14 cellular contexts compared by ENCODE assay signal in the genomic region with DNA sequence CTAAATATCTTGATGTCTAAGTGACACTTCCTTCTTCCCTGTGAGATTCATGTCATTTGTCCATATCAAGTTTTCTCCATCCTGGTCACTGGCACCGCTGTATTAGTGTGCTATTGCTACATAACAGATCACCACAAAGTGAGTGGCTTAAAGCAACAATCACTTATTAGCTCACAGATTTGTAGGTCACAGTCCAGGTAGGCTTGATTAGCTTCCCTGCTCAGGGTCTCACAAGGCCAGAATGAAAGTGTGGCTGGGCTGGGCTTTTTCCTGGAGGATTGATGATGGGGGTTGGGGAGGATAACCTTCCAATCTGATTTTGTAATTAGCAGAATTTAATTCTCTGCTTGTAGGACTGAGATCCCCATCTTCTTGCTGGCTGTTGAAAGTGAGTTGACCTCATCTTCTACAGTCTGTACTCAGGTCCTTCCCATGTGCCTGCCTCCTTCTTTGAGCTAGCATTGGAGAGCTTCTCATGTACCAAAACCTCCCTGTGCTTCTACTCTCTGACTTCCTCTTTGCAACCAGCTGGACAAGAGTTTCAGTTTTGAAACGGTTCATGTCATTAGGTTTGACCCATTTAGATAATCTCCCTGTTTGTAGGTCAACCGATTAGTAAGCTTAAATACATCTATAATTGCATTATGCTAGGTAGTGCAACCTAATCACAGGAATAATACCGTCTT.
A peak's percentile ranks its signal among the peaks of the same experiment; 100 is the strongest.
DNase-seq lines count a peak whose midpoint lies in the region; ATAC-seq and TF ChIP-seq lines count a peak whose summit lies in the region.
"Had no signal": no experiment of that assay in that cellular context is flagged by ENCODE, and none has a peak within 500 bp of the region (broad histone marks: within the 10 kb centered on the region; RNA-seq: fewer than 3 reads in every experiment).

No MANE protein-coding gene starts in this region.

- DNase-seq in WTC11 (ENCODE audit: low spot score) (no peak), NCI-H1930 (lab: John Stamatoyannopoulos, UW) (no peak), neural progenitor cell (ENCODE audit: low spot score) (no peak), LoVo (ENCODE audit: low spot score) (no peak)
- DNase-seq: head of caudate nucleus, mesenchymal stem cell, NCI-H774, SW 1271, tibial artery had no signal

- no peaks in the 10 kb centered on the region for H3K4me1 ChIP-seq in neural progenitor cell
- H3K4me1 ChIP-seq: prostate gland, tibial artery had no signal

- no peak for TF ChIP-seq CTCF in WTC11 (IDR thresholded peaks at IDR 0.05)
- no peak for TF ChIP-seq CTCF in neural progenitor cell (IDR thresholded peaks at IDR 0.05)

- POLR2A ChIA-PET in WTC11 (lab: Charles Lee), result no interaction called here

- no peak overlapping the region for H3K4me2 ChIP-seq in neural progenitor cell

- H3K9ac ChIP-seq in neural progenitor cell, result no peak overlapping the region

- H3K4me3 Mint-ChIP-seq in WTC11 (no peak overlapping the region), neural progenitor cell (no peak overlapping the region)

- H3K27me3 Mint-ChIP-seq in WTC11 (ENCODE audit: low read depth) (no peaks in the 10 kb centered on the region), neural progenitor cell (ENCODE audit: insufficient read depth, low read depth) (no peaks in the 10 kb centered on the region)

- ATAC-seq in GM18498 (IDR thresholded peaks at IDR 0.05; ENCODE audit: unreplicated experiment) (peak; percentile 86), GM19397 (IDR thresholded peaks at IDR 0.05; ENCODE audit: unreplicated experiment) (peak; percentile 97), HG02840 (IDR thresholded peaks at IDR 0.05; ENCODE audit: low FRiP score, unreplicated experiment) (peak; percentile 88), HG03520 (IDR thresholded peaks at IDR 0.05; ENCODE audit: unreplicated experiment) (peak; percentile 70), WTC11 (no peak)

- H3K4me3 ChIP-seq in neural progenitor cell, result no peak overlapping the region
- H3K4me3 ChIP-seq: prostate gland, tibial artery had no signal

- no peaks in the 10 kb centered on the region for H4K20me1 ChIP-seq in neural progenitor cell (ENCODE audit: low read depth)

- H3K27ac ChIP-seq in neural progenitor cell, result no peak overlapping the region
- H3K27ac ChIP-seq: prostate gland, tibial artery had no signal

- H3K9me3 Mint-ChIP-seq in WTC11, result 0 out of 2 replicates have a peak, but pooled peaks cover 3% of the 10 kb centered on the region
- no peaks in the 10 kb centered on the region for H3K9me3 Mint-ChIP-seq in neural progenitor cell

- peaks cover 12% of the 10 kb centered on the region for H3K4me1 Mint-ChIP-seq in WTC11
- no peaks in the 10 kb centered on the region for H3K4me1 Mint-ChIP-seq in neural progenitor cell

- H3F3A ChIP-seq in neural progenitor cell (ENCODE audit: low read depth), result no peaks in the 10 kb centered on the region

- no peak overlapping the region for H2AFZ ChIP-seq in neural progenitor cell (replicated peaks)

- H3K9me3 ChIP-seq in neural progenitor cell (ENCODE audit: low read depth), result no peaks in the 10 kb centered on the region
- H3K9me3 ChIP-seq: prostate gland, tibial artery had no signal

- H3K27ac Mint-ChIP-seq in WTC11 (no peak overlapping the region), neural progenitor cell (no peak overlapping the region)

- no peaks in the 10 kb centered on the region for H3K36me3 Mint-ChIP-seq in WTC11
- H3K36me3 Mint-ChIP-seq in neural progenitor cell, result no peaks in the 10 kb centered on the region

- CTCF ChIA-PET in WTC11 (lab: Charles Lee), result no interaction called here

- no peaks in the 10 kb centered on the region for H3K36me3 ChIP-seq in neural progenitor cell
- H3K36me3 ChIP-seq: prostate gland, tibial artery had no signal

- H3K27me3 ChIP-seq in neural progenitor cell, result no peaks in the 10 kb centered on the region
- H3K27me3 ChIP-seq: tibial artery had no signal

- H3K79me2 ChIP-seq in neural progenitor cell (ENCODE audit: low read depth), result no peaks in the 10 kb centered on the region

TF ChIP-seq in WTC11, 78 proteins besides CTCF, POLR2A, EP300 and RAD21:
- TF ChIP-seq ZNF138 (CRISPR knock-in tag; conservative IDR thresholded peaks at IDR 0.05) (no peak), IRF2 (CRISPR knock-in tag; IDR thresholded peaks at IDR 0.05; ENCODE audit: borderline replicate concordance, low read depth) (no peak), NR3C1 (CRISPR knock-in tag; conservative IDR thresholded peaks at IDR 0.05; ENCODE audit: low read depth) (no peak), MXD4 (CRISPR knock-in tag; IDR thresholded peaks at IDR 0.05; ENCODE audit: borderline replicate concordance) (no peak), CREB1 (CRISPR knock-in tag; IDR thresholded peaks at IDR 0.05) (no peak), GABPB1 (CRISPR knock-in tag; IDR thresholded peaks at IDR 0.05) (no peak), EMX1 (CRISPR knock-in tag; IDR thresholded peaks at IDR 0.05) (no peak), ZSCAN18 (CRISPR knock-in tag; IDR thresholded peaks at IDR 0.05) (no peak), TCF7 (CRISPR knock-in tag; IDR thresholded peaks at IDR 0.05; ENCODE audit: low read depth) (no peak), ZNF121 (CRISPR knock-in tag; IDR thresholded peaks at IDR 0.05) (no peak), KAT7 (CRISPR knock-in tag; IDR thresholded peaks at IDR 0.05; ENCODE audit: borderline replicate concordance) (no peak), CREM (CRISPR knock-in tag; IDR thresholded peaks at IDR 0.05) (no peak), JUN (CRISPR knock-in tag; IDR thresholded peaks at IDR 0.05) (no peak)
- TF ChIP-seq, protein P1, sequence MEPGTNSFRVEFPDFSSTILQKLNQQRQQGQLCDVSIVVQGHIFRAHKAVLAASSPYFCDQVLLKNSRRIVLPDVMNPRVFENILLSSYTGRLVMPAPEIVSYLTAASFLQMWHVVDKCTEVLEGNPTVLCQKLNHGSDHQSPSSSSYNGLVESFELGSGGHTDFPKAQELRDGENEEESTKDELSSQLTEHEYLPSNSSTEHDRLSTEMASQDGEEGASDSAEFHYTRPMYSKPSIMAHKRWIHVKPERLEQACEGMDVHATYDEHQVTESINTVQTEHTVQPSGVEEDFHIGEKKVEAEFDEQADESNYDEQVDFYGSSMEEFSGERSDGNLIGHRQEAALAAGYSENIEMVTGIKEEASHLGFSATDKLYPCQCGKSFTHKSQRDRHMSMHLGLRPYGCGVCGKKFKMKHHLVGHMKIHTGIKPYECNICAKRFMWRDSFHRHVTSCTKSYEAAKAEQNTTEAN (CRISPR knock-in tag; IDR thresholded peaks at IDR 0.05), result no peak
- TF ChIP-seq, protein P2, sequence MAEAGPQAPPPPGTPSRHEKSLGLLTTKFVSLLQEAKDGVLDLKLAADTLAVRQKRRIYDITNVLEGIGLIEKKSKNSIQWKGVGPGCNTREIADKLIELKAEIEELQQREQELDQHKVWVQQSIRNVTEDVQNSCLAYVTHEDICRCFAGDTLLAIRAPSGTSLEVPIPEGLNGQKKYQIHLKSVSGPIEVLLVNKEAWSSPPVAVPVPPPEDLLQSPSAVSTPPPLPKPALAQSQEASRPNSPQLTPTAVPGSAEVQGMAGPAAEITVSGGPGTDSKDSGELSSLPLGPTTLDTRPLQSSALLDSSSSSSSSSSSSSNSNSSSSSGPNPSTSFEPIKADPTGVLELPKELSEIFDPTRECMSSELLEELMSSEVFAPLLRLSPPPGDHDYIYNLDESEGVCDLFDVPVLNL (CRISPR knock-in tag; IDR thresholded peaks at IDR 0.05; ENCODE audit: borderline replicate concordance, low read depth), result no peak
TF ChIP-seq in WTC11: peak in this region for 0.
